In the genomic region with DNA sequence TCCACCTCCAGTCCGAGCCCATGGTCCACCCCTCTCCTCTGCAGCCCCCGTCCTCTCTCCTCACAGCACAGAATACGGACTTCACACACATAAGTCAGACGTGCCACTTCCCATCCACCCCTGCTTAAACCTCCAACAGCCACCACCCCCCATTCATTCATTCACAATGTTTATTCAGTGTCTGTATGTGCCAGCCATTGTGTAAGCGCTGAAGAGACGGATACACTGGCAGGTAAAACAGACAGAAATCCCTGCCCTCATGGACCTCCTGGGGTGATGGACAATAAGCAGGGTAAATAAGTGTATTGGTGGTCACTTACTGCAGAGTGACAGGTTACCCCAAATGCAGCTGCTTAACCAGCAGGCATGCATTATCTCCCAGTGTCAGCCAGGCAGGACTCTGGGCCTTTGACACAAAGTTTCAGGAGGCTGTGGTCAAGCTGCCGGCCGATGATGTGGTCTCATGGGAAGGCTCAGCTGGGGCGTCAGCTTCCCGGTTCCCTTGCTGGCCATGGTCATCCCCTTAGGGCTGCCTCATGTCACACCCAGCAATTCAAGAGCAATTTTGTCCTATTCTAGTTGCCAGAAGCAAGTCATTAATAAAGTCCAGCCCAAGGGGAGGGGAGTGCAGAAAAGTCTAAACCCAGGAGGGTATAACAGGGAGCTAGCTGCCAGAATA, we compare ENCODE assay signal across 16 cellular contexts. TPM values are rescaled to one million over a fixed set of nuclear protein-coding genes. Genes with fewer than 3 reads are reported as not detected.
DNase-seq lines count a peak whose midpoint lies in the region; ATAC-seq and TF ChIP-seq lines count a peak whose summit lies in the region.
"Had no signal": no experiment of that assay in that cellular context is flagged by ENCODE, and none has a peak within 500 bp of the region (broad histone marks: within the 10 kb centered on the region; RNA-seq: fewer than 3 reads in every experiment).

No MANE protein-coding gene starts in this region.

- no peak for DNase-seq in stimulated activated naive CD8-positive, alpha-beta T cell treated with anti-CD3 and anti-CD28 coated beads, Interleukin-15, amount 100 ng/mL, for 72 hours
- no peak for DNase-seq in stimulated activated naive CD8-positive, alpha-beta T cell treated with anti-CD3 and anti-CD28 coated beads, Interleukin-15, Interleukin-2, amounts not matched to agents 100 U/mL and 50 U/mL, for 24 hours
- DNase-seq in NCI-H345 treated with DMSO at 0.1 percent for 48 hours (lab: John Stamatoyannopoulos, UW; ENCODE audit: unreplicated experiment) (peak; percentile 59), type B pancreatic cell (ENCODE audit: extremely low spot score, unreplicated experiment) (no peak), NCI-H1105 treated with DMSO at 0.1 percent for 48 hours (lab: John Stamatoyannopoulos, UW) (no peak), dermis blood vessel endothelial cell (no peak)
- DNase-seq in effector memory CD8-positive, alpha-beta T cell = no peak
- DNase-seq: amniotic stem cell, colonic mucosa, esophagus squamous epithelium, GOT3, left colon, SHP77 treated with DMSO at 0.1 percent for 48 hours had no signal

- no peak for ATAC-seq in stimulated activated naive CD8-positive, alpha-beta T cell treated with anti-CD3 and anti-CD28 coated beads, Interleukin-15, amount 100 ng/mL, for 72 hours
- no peak for ATAC-seq in stimulated activated naive CD8-positive, alpha-beta T cell treated with anti-CD3 and anti-CD28 coated beads, Interleukin-15, Interleukin-2, amounts not matched to agents 100 U/mL and 50 U/mL, for 24 hours
- ATAC-seq in effector memory CD8-positive, alpha-beta T cell (replicated peaks) = no peak
- ATAC-seq in GM18520 (IDR thresholded peaks at IDR 0.05; ENCODE audit: unreplicated experiment) = no peak
- ATAC-seq: left colon had no signal

- H3K4me1 Mint-ChIP-seq in stimulated activated naive CD8-positive, alpha-beta T cell treated with anti-CD3 and anti-CD28 coated beads, Interleukin-15, amount 100 ng/mL, for 72 hours = peaks cover 29% of the 10 kb centered on the region
- H3K4me1 Mint-ChIP-seq in effector memory CD8-positive, alpha-beta T cell (ENCODE audit: low read depth in 2 of 2) = peaks cover 20 to 25% of the 10 kb centered on the region in 2 donors
- peaks cover 7% of the 10 kb centered on the region for H3K4me1 Mint-ChIP-seq in type B pancreatic cell (ENCODE audit: unreplicated experiment)

- TF ChIP-seq CTCF in type B pancreatic cell (conservative IDR thresholded peaks at IDR 0.05) = no peak

- peaks cover 23% of the 10 kb centered on the region for H3K36me3 Mint-ChIP-seq in effector memory CD8-positive, alpha-beta T cell (ENCODE audit: insufficient read depth)
- H3K36me3 Mint-ChIP-seq in type B pancreatic cell = no peaks in the 10 kb centered on the region

- peak overlapping the region; percentile 5 to 31 for H3K4me3 Mint-ChIP-seq in stimulated activated naive CD8-positive, alpha-beta T cell treated with anti-CD3 and anti-CD28 coated beads, Interleukin-15, amount 100 ng/mL, for 72 hours
- H3K4me3 Mint-ChIP-seq in effector memory CD8-positive, alpha-beta T cell = peak overlapping the region; percentile 84 to 86
- H3K4me3 Mint-ChIP-seq in type B pancreatic cell = peak overlapping the region; percentile 82

- H3K27me3 Mint-ChIP-seq in stimulated activated naive CD8-positive, alpha-beta T cell treated with anti-CD3 and anti-CD28 coated beads, Interleukin-15, amount 100 ng/mL, for 72 hours = peaks cover 33% of the 10 kb centered on the region
- H3K27me3 Mint-ChIP-seq in effector memory CD8-positive, alpha-beta T cell = peaks cover 0 to 6% of the 10 kb centered on the region in 2 donors
- H3K27me3 Mint-ChIP-seq in type B pancreatic cell = peaks cover 6% of the 10 kb centered on the region

- H3K9me3 Mint-ChIP-seq in stimulated activated naive CD8-positive, alpha-beta T cell treated with anti-CD3 and anti-CD28 coated beads, Interleukin-15, amount 100 ng/mL, for 72 hours = no peaks in the 10 kb centered on the region
- H3K9me3 Mint-ChIP-seq in effector memory CD8-positive, alpha-beta T cell = no peaks in the 10 kb centered on the region
- no peaks in the 10 kb centered on the region for H3K9me3 Mint-ChIP-seq in type B pancreatic cell
- H3K9me3 Mint-ChIP-seq: stimulated activated naive CD8-positive, alpha-beta T cell treated with anti-CD3 and anti-CD28 coated beads, Interleukin-15, Interleukin-2, amounts not matched to agents 100 ng/mL and 50 ng/mL, for 24 hours had no signal

- no peak overlapping the region for H3K27ac Mint-ChIP-seq in stimulated activated naive CD8-positive, alpha-beta T cell treated with anti-CD3 and anti-CD28 coated beads, Interleukin-15, amount 100 ng/mL, for 72 hours
- peak overlapping the region in 1 of 2 donors; percentile 95 for H3K27ac Mint-ChIP-seq in effector memory CD8-positive, alpha-beta T cell
- H3K27ac Mint-ChIP-seq in type B pancreatic cell = peak overlapping the region; percentile 67
- H3K27ac Mint-ChIP-seq: stimulated activated naive CD8-positive, alpha-beta T cell treated with anti-CD3 and anti-CD28 coated beads, Interleukin-15, Interleukin-2, amounts not matched to agents 100 ng/mL and 50 ng/mL, for 24 hours had no signal

RNA-seq across cellular contexts. Expression of a gene that starts 1.9 kb away (rescaled TPM):
- 63.4 and 100 TPM in 2 replicates for total RNA-seq in type B pancreatic cell (ENCODE audit: low replicate concordance)
- 13.5 and 17.9 TPM in 2 replicates for total RNA-seq in dermis blood vessel endothelial cell

RNA-seq across cellular contexts. Expression of a gene that starts 6.0 kb away (rescaled TPM):
- total RNA-seq in type B pancreatic cell (ENCODE audit: low replicate concordance) (38.6 and 63.3 TPM in 2 replicates), dermis blood vessel endothelial cell (0.09 TPM in 1 of 2 replicates, not detected in the other)
- total RNA-seq: myocyte had no signal

RNA-seq across cellular contexts. Expression of a gene that starts 7.6 kb away (rescaled TPM):
- total RNA-seq in type B pancreatic cell (ENCODE audit: low replicate concordance) (not detected in 2 replicates), dermis blood vessel endothelial cell (not detected in 2 replicates)
- total RNA-seq: colonic mucosa had no signal

RNA-seq across cellular contexts. Expression of a gene that starts 13.1 kb away (rescaled TPM):
- total RNA-seq in type B pancreatic cell (ENCODE audit: low replicate concordance) = 1.4 and 1.7 TPM in 2 replicates
- total RNA-seq in dermis blood vessel endothelial cell = 0.17 and 0.60 TPM in 2 replicates

RNA-seq across cellular contexts. Expression of a gene that starts 37.7 kb away (rescaled TPM):
- total RNA-seq in type B pancreatic cell (ENCODE audit: low replicate concordance) (44.7 and 47.7 TPM in 2 replicates), dermis blood vessel endothelial cell (8.5 and 13.3 TPM in 2 replicates)

Comparison
In these comparisons a context has a peak if more than half of its experiments do, and no peak if none do; other contexts are left out.
1. H3K4me3 Mint-ChIP-seq: peak in every context shown above with its lines; median percentile 85 in effector memory CD8-positive, alpha-beta T cell; 82 in type B pancreatic cell; 18 in stimulated activated naive CD8-positive, alpha-beta T cell treated with anti-CD3 and anti-CD28 coated beads, Interleukin-15, amount 100 ng/mL, for 72 hours.
2. RNA of a gene that starts 6.0 kb away (total RNA-seq): 38.6 to 63.3 TPM in type B pancreatic cell; 0.09 TPM in dermis blood vessel endothelial cell; every median in the first group is over 10 times any median in the second.